In the genomic region with DNA sequence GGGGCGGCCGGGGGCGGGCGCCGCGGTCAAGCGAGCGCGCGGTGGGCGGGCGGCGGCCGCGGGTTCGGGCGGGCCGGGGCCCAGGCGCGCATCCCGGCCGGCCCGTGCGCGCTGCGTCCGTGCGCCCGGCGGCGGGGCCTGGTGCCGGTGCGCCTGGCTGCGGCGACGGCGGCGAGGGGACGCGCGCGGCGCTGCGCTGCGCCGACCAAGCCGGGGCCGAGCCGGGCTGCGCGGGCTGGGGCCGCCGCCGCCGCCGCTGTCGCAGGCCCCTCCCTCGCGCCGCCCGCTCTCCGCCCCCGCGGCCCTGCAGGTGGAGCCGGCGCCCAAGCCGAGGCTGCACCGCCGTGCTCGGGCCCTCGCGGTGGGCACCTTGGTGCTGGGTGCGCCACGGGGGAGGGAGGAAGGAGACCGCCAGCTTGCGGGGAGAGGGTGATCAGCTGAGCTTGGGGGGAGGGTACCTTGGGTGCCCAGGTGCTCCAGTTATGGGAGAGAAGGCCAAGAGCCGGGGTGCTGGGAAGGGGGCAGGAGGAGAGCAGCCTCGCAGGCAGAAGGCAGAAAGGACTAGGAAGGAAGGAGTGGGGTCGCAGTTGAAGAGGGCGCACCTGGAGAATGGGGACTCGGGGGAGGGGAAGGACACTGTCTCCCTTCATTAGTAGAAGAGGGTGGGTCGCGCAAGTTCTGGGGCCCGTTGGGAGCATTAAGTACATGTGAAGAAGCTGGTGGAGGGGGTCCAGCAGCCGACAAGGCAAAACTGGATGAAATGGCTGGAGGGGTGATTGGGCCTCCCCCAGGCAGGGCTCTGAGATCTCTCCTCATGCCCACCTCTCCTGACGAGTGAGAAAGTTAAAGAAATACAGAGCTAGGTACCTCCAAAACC, we compare ENCODE assay signal across 9 cellular contexts. TPM values are rescaled to one million over a fixed set of nuclear protein-coding genes. Genes with fewer than 3 reads are reported as not detected.
DNase-seq lines count a peak whose midpoint lies in the region; ATAC-seq and TF ChIP-seq lines count a peak whose summit lies in the region.
"Had no signal": no experiment of that assay in that cellular context is flagged by ENCODE, and none has a peak within 500 bp of the region (broad histone marks: within the 10 kb centered on the region; RNA-seq: fewer than 3 reads in every experiment).

A gene (minus strand): TSS at position 228 of the 877 bp plus-strand sequence. CDS start 385 bp downstream, outside the sequence.

- H3K4me3 ChIP-seq in CD8-positive, alpha-beta memory T cell (ENCODE audit: low read length), result no peak within 1 kb of the TSS
- peak within 1 kb of the TSS; percentile 77 for H3K4me3 ChIP-seq in HUES6 (ENCODE audit: low read depth, low read length)
- peak within 1 kb of the TSS; percentile 69 for H3K4me3 ChIP-seq in coronary artery
- no peak within 1 kb of the TSS for H3K4me3 ChIP-seq in naive thymus-derived CD4-positive, alpha-beta T cell (ENCODE audit: low read length)

- peaks cover 0 to 5% (median 1%) of the 10 kb centered on the region in 5 donors for H3K9me3 Mint-ChIP-seq in CD8-positive, alpha-beta memory T cell
- H3K9me3 Mint-ChIP-seq in naive thymus-derived CD4-positive, alpha-beta T cell, result peaks cover 0 to 11% (median 0%) of the 10 kb centered on the region in 11 donors

- H3K4me1 ChIP-seq in CD8-positive, alpha-beta memory T cell (ENCODE audit: insufficient read depth, low read length), result no peaks in the 10 kb centered on the region
- H3K4me1 ChIP-seq in HUES6 (ENCODE audit: control insufficient read depth, insufficient read depth, low read length), result peaks cover 17% of the 10 kb centered on the region
- H3K4me1 ChIP-seq in naive thymus-derived CD4-positive, alpha-beta T cell (ENCODE audit: control insufficient read depth in 2 of 2, insufficient read depth in 2 of 2, low read length in 2 of 2), result no peaks in the 10 kb centered on the region

- H3K27ac Mint-ChIP-seq in CD8-positive, alpha-beta memory T cell, result no peak within 1 kb of the TSS
- H3K27ac Mint-ChIP-seq in naive thymus-derived CD4-positive, alpha-beta T cell, result no peak within 1 kb of the TSS

- H3K9ac ChIP-seq in HUES6 (ENCODE audit: low read length), result peak within 1 kb of the TSS; percentile 8

- no peak for TF ChIP-seq CTCF in coronary artery (IDR thresholded peaks at IDR 0.05)

- peak within 1 kb of the TSS in 6 of 7 donors; percentile 41 to 67 (median 49) for H3K4me3 Mint-ChIP-seq in CD8-positive, alpha-beta memory T cell
- peak within 1 kb of the TSS in 8 of 10 donors; percentile 3 to 75 (median 49) for H3K4me3 Mint-ChIP-seq in naive thymus-derived CD4-positive, alpha-beta T cell

- H3K27ac ChIP-seq in CD8-positive, alpha-beta memory T cell (ENCODE audit: low read depth, low read length), result no peak within 1 kb of the TSS
- H3K27ac ChIP-seq in HUES6 (ENCODE audit: low read depth, low read length), result no peak within 1 kb of the TSS
- no peak within 1 kb of the TSS for H3K27ac ChIP-seq in coronary artery
- no peak within 1 kb of the TSS for H3K27ac ChIP-seq in naive thymus-derived CD4-positive, alpha-beta T cell (ENCODE audit: low read depth, low read length)

- intact Hi-C loops in naive thymus-derived CD4-positive, alpha-beta T cell (cut with micrococcal nuclease), result no loop called here

- POLR2A ChIA-PET in CD8-positive, alpha-beta memory T cell (lab: Charles Lee), result no interaction called here
- POLR2A ChIA-PET in naive thymus-derived CD4-positive, alpha-beta T cell (lab: Charles Lee), result no interaction called here

- H3K9me3 ChIP-seq in CD8-positive, alpha-beta memory T cell (ENCODE audit: low read length), result no peaks in the 10 kb centered on the region
- H3K9me3 ChIP-seq in HUES6 (ENCODE audit: control insufficient read depth, insufficient read depth, low read depth, low read length), result no peaks in the 10 kb centered on the region
- no peaks in the 10 kb centered on the region for H3K9me3 ChIP-seq in naive thymus-derived CD4-positive, alpha-beta T cell (ENCODE audit: control insufficient read depth in 2 of 3, low read length in 3 of 3)

- H3K27me3 Mint-ChIP-seq in CD8-positive, alpha-beta memory T cell, result peaks cover 42 to 62% of the 10 kb centered on the region in 2 donors
- H3K27me3 Mint-ChIP-seq in naive thymus-derived CD4-positive, alpha-beta T cell, result peaks cover 48 to 71% (median 62%) of the 10 kb centered on the region in 5 donors

- peaks cover 0 to 10% (median 5%) of the 10 kb centered on the region in 3 donors for H3K4me1 Mint-ChIP-seq in CD8-positive, alpha-beta memory T cell
- H3K4me1 Mint-ChIP-seq in naive thymus-derived CD4-positive, alpha-beta T cell, result peaks cover 0 to 9% (median 5%) of the 10 kb centered on the region in 7 donors

- ATAC-seq in naive thymus-derived CD4-positive, alpha-beta T cell, result no peak
- no peak for ATAC-seq in GM18858 (IDR thresholded peaks at IDR 0.05; ENCODE audit: unreplicated experiment)
- no peak for ATAC-seq in GM19463 (IDR thresholded peaks at IDR 0.05; ENCODE audit: unreplicated experiment)
- ATAC-seq in HG02623 (IDR thresholded peaks at IDR 0.05; ENCODE audit: unreplicated experiment), result no peak

- no peaks in the 10 kb centered on the region for H3K36me3 Mint-ChIP-seq in CD8-positive, alpha-beta memory T cell
- H3K36me3 Mint-ChIP-seq in naive thymus-derived CD4-positive, alpha-beta T cell, result peaks cover 0 to under 1% (median 0%) of the 10 kb centered on the region in 5 donors

- no peaks in the 10 kb centered on the region for H3K36me3 ChIP-seq in CD8-positive, alpha-beta memory T cell (ENCODE audit: insufficient read depth, low read length)
- H3K36me3 ChIP-seq in HUES6 (ENCODE audit: control insufficient read depth, insufficient read depth, low read length), result no peaks in the 10 kb centered on the region
- no peaks in the 10 kb centered on the region for H3K36me3 ChIP-seq in naive thymus-derived CD4-positive, alpha-beta T cell (ENCODE audit: control insufficient read depth in 2 of 3, insufficient read depth in 3 of 3, low read length in 3 of 3)

- peaks cover 16% of the 10 kb centered on the region for H3K27me3 ChIP-seq in CD8-positive, alpha-beta memory T cell (ENCODE audit: insufficient read depth, low read length, poor library complexity, severe bottlenecking)
- H3K27me3 ChIP-seq in HUES6 (ENCODE audit: control insufficient read depth, insufficient read depth, low read length), result peaks cover 70% of the 10 kb centered on the region
- H3K27me3 ChIP-seq in naive thymus-derived CD4-positive, alpha-beta T cell (ENCODE audit: control insufficient read depth in 2 of 2, insufficient read depth in 2 of 2, low read length in 2 of 2), result no peaks in the 10 kb centered on the region

- no peak for DNase-seq in CD8-positive, alpha-beta memory T cell
- peak; percentile 62 for DNase-seq in coronary artery (ENCODE audit: low spot score)
- no peak for DNase-seq in naive thymus-derived CD4-positive, alpha-beta T cell
- DNase-seq in kidney glomerular epithelial cell (lab: John Stamatoyannopoulos, UW), result no peak
- DNase-seq: IMR-90 had no signal

- CTCF ChIA-PET in CD8-positive, alpha-beta memory T cell (lab: Charles Lee), result no interaction called here
- CTCF ChIA-PET in naive thymus-derived CD4-positive, alpha-beta T cell (lab: Charles Lee), result no interaction called here

RNA-seq across cellular contexts. Expression of the gene that starts here (rescaled TPM):
- not detected for total RNA-seq in CD8-positive, alpha-beta memory T cell
- polyA plus RNA-seq in CD8-positive, alpha-beta memory T cell, result not detected
- total RNA-seq in naive thymus-derived CD4-positive, alpha-beta T cell, result not detected
- not detected for polyA plus RNA-seq in naive thymus-derived CD4-positive, alpha-beta T cell
- total RNA-seq: IMR-90 had no signal

Comparison
In these comparisons a context has a peak if more than half of its experiments do, and no peak if none do; other contexts are left out.
1. H3K4me3 ChIP-seq: peak in HUES6 (single experiment) and coronary artery (single experiment); none in CD8-positive, alpha-beta memory T cell (single experiment) and naive thymus-derived CD4-positive, alpha-beta T cell (single experiment).